Comparison of ENCODE assay signal across 2 cellular contexts in genomic region chr6:71334768-71335167, GRCh38.
TF ChIP-seq lines count a peak whose summit lies in the region.

No MANE protein-coding gene starts in this region.

TF ChIP-seq in WTC11, 78 proteins besides CTCF, POLR2A, EP300 and RAD21 (continued from another document):
- no peak for TF ChIP-seq SMAD3 (CRISPR knock-in tag; IDR thresholded peaks at IDR 0.05; ENCODE audit: borderline replicate concordance)

TF ChIP-seq in SK-N-SH treated with all-trans-retinoic acid at 6 μM for 48 hours, 23 proteins besides CTCF, POLR2A, EP300 and RAD21 (continued from another document):
- no peak for TF ChIP-seq PATZ1 (CRISPR knock-in tag; IDR thresholded peaks at IDR 0.05; ENCODE audit: borderline replicate concordance)
- TF ChIP-seq ZNF8 (CRISPR knock-in tag; IDR thresholded peaks at IDR 0.05): no peak
- no peak for TF ChIP-seq TCF4 (CRISPR knock-in tag; IDR thresholded peaks at IDR 0.05; ENCODE audit: borderline replicate concordance)
- TF ChIP-seq, protein P1, sequence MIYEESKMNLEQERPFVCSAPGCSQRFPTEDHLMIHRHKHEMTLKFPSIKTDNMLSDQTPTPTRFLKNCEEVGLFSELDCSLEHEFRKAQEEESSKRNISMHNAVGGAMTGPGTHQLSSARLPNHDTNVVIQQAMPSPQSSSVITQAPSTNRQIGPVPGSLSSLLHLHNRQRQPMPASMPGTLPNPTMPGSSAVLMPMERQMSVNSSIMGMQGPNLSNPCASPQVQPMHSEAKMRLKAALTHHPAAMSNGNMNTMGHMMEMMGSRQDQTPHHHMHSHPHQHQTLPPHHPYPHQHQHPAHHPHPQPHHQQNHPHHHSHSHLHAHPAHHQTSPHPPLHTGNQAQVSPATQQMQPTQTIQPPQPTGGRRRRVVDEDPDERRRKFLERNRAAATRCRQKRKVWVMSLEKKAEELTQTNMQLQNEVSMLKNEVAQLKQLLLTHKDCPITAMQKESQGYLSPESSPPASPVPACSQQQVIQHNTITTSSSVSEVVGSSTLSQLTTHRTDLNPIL (CRISPR knock-in tag; IDR thresholded peaks at IDR 0.05; ENCODE audit: low read depth): no peak
- TF ChIP-seq SNAI2 (CRISPR knock-in tag; IDR thresholded peaks at IDR 0.05): no peak
- TF ChIP-seq TSHZ2 (CRISPR knock-in tag; IDR thresholded peaks at IDR 0.05): no peak
- TF ChIP-seq ISL1 (CRISPR knock-in tag; IDR thresholded peaks at IDR 0.05): no peak
